In the genomic region with DNA sequence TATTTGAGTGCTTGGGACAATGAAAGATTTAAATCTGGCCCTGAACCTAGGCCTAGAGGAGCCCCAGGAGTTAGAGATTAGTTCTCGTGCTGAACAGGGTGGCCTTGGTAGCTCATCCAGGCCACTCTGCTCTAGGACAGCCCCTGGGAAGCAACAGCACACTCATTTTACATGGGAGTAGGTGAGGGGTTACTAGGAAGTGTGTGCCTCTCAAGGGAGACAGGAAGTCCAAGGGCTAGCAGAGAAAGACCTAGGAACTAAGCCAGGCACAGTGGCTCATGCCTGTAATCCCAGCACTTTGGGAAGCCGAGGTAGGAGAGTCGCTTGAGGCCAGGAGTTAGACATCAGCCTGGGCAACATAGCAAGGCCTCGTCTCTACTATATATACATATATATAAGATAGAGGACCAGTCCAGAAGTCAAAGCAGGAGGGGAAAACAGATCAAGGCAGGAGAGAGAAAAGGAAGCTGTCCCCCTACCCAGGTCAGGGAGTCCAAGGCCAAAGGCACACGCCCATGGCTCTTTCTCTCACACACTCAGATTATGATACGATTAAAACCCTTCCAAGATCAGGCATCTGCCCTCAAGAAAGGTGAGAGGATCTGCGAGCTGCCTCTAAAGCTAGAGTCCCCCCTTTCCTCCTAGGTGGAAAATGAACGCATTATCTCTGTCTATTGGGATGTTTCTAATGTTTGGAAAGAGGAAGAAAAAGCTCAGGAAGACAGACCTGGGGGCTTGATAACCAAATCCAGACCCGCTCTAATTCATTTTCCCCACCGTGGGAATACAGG, we compare ENCODE assay signal across 11 cellular contexts. TPM values are rescaled to one million over a fixed set of nuclear protein-coding genes. Genes with fewer than 3 reads are reported as not detected.
A peak's percentile ranks its signal among the peaks of the same experiment; 100 is the strongest.
DNase-seq lines count a peak whose midpoint lies in the region; ATAC-seq and TF ChIP-seq lines count a peak whose summit lies in the region.
"Had no signal": no experiment of that assay in that cellular context is flagged by ENCODE, and none has a peak within 500 bp of the region (broad histone marks: within the 10 kb centered on the region; RNA-seq: fewer than 3 reads in every experiment).

No MANE protein-coding gene starts in this region.

- TF ChIP-seq CTCF in CD14-positive monocyte (IDR thresholded peaks at IDR 0.05) (no peak), IMR-90 (conservative IDR thresholded peaks at IDR 0.05; ENCODE audit: low read depth, low read length) (no peak)

- no peaks in the 10 kb centered on the region for H3K9me3 ChIP-seq in IMR-90 (ENCODE audit: control insufficient read depth, insufficient read depth, low read length)
- no peaks in the 10 kb centered on the region for H3K9me3 ChIP-seq in adipocyte (ENCODE audit: control insufficient read depth, low read length)

- peaks cover 12% of the 10 kb centered on the region for H3K9me1 ChIP-seq in IMR-90 (ENCODE audit: insufficient read depth, low read length)

- peak overlapping the region; percentile 12 to 84 for H3K4me3 Mint-ChIP-seq in CD14-positive monocyte
- H3K4me3 Mint-ChIP-seq in naive thymus-derived CD8-positive, alpha-beta T cell, result peak overlapping the region; percentile 81 to 94 (median 90)

- H3K4me1 ChIP-seq in IMR-90 (ENCODE audit: control insufficient read depth, insufficient read depth, low read length) (peaks cover 10% of the 10 kb centered on the region), adipocyte (ENCODE audit: control insufficient read depth, insufficient read depth, low read length) (peaks cover 20% of the 10 kb centered on the region)

- TF ChIP-seq POLR2A in IMR-90 (IDR thresholded peaks at IDR 0.05; ENCODE audit: low read depth, low read length), result no peak

- peaks cover 0 to 7% (median 0%) of the 10 kb centered on the region in 3 donors for H3K27me3 Mint-ChIP-seq in CD14-positive monocyte (ENCODE audit: low read depth in 3 of 3)
- H3K27me3 Mint-ChIP-seq in naive thymus-derived CD8-positive, alpha-beta T cell, result no peaks in the 10 kb centered on the region

- DNase-seq in CD14-positive monocyte (ENCODE audit: low spot score), result no peak
- DNase-seq in IMR-90, result peak; percentile 12
- no peak for DNase-seq in adipocyte (ENCODE audit: low read depth)
- DNase-seq in naive thymus-derived CD8-positive, alpha-beta T cell, result no peak
- no peak for DNase-seq in amygdala (lab: John Stamatoyannopoulos, UW)
- DNase-seq in NCI-H2196 treated with DMSO at 0.1 percent for 48 hours (lab: John Stamatoyannopoulos, UW; ENCODE audit: unreplicated experiment), result no peak
- DNase-seq in DMS153 treated with DMSO at 0.1 percent for 48 hours (lab: John Stamatoyannopoulos, UW; ENCODE audit: unreplicated experiment), result no peak
- DNase-seq: Calu3, NCI-H2029 treated with DMSO at 0.1 percent for 48 hours had no signal

- H3K14ac ChIP-seq in IMR-90 (replicated peaks; ENCODE audit: low read depth, low read length), result no peak overlapping the region

- H3K18ac ChIP-seq in IMR-90 (ENCODE audit: low read depth, low read length), result no peak overlapping the region

- intact Hi-C loops in CD14-positive monocyte (cut with micrococcal nuclease), result no loop called here
- intact Hi-C loops in IMR-90 (cut with micrococcal nuclease), result loop anchor here (5.0 kb wide), 1 partner anchor 43 kb away; no protein-coding TSS in a partner anchor

- peaks cover 46 to 51% of the 10 kb centered on the region in 2 donors for H3K36me3 Mint-ChIP-seq in CD14-positive monocyte
- H3K36me3 Mint-ChIP-seq in naive thymus-derived CD8-positive, alpha-beta T cell, result peaks cover 10 to 22% (median 17%) of the 10 kb centered on the region in 3 donors

- no peak overlapping the region for H2BK15ac ChIP-seq in IMR-90 (ENCODE audit: low read depth, low read length)

- H4K20me1 ChIP-seq in IMR-90 (ENCODE audit: insufficient read depth, low read length), result no peaks in the 10 kb centered on the region

- CTCF ChIA-PET in IMR-90 (lab: Yijun Ruan, JAX), result interaction anchor here (1.0 kb wide), 1 partner anchor 94 kb away, joined by 4 read pairs; no protein-coding TSS in a partner anchor

- dilution Hi-C loops in IMR-90 (cut with HindIII; ENCODE audit: low sequenced_read_pairs, unreplicated experiment), result no loop called here

- H2BK120ac ChIP-seq in IMR-90 (ENCODE audit: low read depth, low read length), result no peak overlapping the region

- in situ Hi-C loops in IMR-90 (cut with MboI; ENCODE audit: low sequenced_read_pairs), result loop anchor here (10.0 kb wide), 1 partner anchor 165 kb away; no protein-coding TSS in a partner anchor

- no peak overlapping the region for H2BK5ac ChIP-seq in IMR-90 (ENCODE audit: low read depth, low read length, poor library complexity, severe bottlenecking)

- H3K79me1 ChIP-seq in IMR-90 (ENCODE audit: low read depth in 1 of 2, low read length in 2 of 2), result peaks cover 10 to 26% of the 10 kb centered on the region in 2 experiments; a peak in 3 of 4 replicates

- H3K4ac ChIP-seq in IMR-90 (ENCODE audit: low read depth, low read length), result no peak overlapping the region

- H3K9ac ChIP-seq in IMR-90 (ENCODE audit: low read depth, low read length), result no peak overlapping the region
- peak overlapping the region; percentile 30 for H3K9ac ChIP-seq in adipocyte (ENCODE audit: low read length)

- H3K56ac ChIP-seq in IMR-90 (ENCODE audit: extremely low read depth, insufficient read depth, low read length), result no peak overlapping the region

- no TSS peak for BruUV-seq in IMR-90 (replicated peaks; lab: Mats Ljungman, UMichigan)

- H3K36me3 ChIP-seq in IMR-90 (ENCODE audit: control insufficient read depth, insufficient read depth, low read length) (peaks cover 11% of the 10 kb centered on the region), adipocyte (ENCODE audit: control insufficient read depth, insufficient read depth, low read length, severe bottlenecking) (peaks cover 8% of the 10 kb centered on the region)

- POLR2A ChIA-PET in IMR-90 (lab: Charles Lee; ENCODE audit: unreplicated experiment), result no interaction called here
- POLR2A ChIA-PET in naive thymus-derived CD8-positive, alpha-beta T cell (lab: Charles Lee), result interaction anchor here (0.6 to 4.3 kb wide), 16 partner anchors 7 to 296 kb away, joined by 3 to 38 read pairs (median 4); a partner anchor contains a TSS

- H3K9me3 Mint-ChIP-seq in CD14-positive monocyte, result no peaks in the 10 kb centered on the region
- H3K9me3 Mint-ChIP-seq in naive thymus-derived CD8-positive, alpha-beta T cell, result no peaks in the 10 kb centered on the region

- H3K27ac Mint-ChIP-seq in CD14-positive monocyte, result peak overlapping the region in 3 of 7 donors; percentile 30 to 53 (median 33)
- H3K27ac Mint-ChIP-seq in naive thymus-derived CD8-positive, alpha-beta T cell, result peak overlapping the region; percentile 89 to 97 (median 94)

- H3K23ac ChIP-seq in IMR-90 (ENCODE audit: low read depth, low read length), result no peak overlapping the region

- H3K27ac ChIP-seq in IMR-90 (ENCODE audit: insufficient read depth, low read length), result no peak overlapping the region

- ATAC-seq in IMR-90 (ENCODE audit: low read depth) (no peak), GM21447 (IDR thresholded peaks at IDR 0.05; ENCODE audit: unreplicated experiment) (no peak)
- ATAC-seq in naive thymus-derived CD8-positive, alpha-beta T cell, result peak; percentile 32 to 34

- TF ChIP-seq RAD21 in IMR-90 (IDR thresholded peaks at IDR 0.05; ENCODE audit: low read length), result no peak

- H3K4me2 ChIP-seq in IMR-90 (ENCODE audit: low read depth, low read length), result no peak overlapping the region

- H3K4me1 Mint-ChIP-seq in CD14-positive monocyte, result peaks cover 29% of the 10 kb centered on the region
- H3K4me1 Mint-ChIP-seq in naive thymus-derived CD8-positive, alpha-beta T cell, result peaks cover 38 to 80% (median 76%) of the 10 kb centered on the region in 4 donors

- no peak overlapping the region for H4K5ac ChIP-seq in IMR-90 (ENCODE audit: low read depth, low read length)

- no CpG with 5 or more reads among the region's 10 CpGs for WGBS in IMR-90 (ENCODE audit: extremely low coverage in 2 of 2, insufficient read length in 1 of 2), 2 experiments

- no peak overlapping the region for H2AK5ac ChIP-seq in IMR-90 (ENCODE audit: low read depth, low read length)

- H3K4me3 ChIP-seq in IMR-90 (ENCODE audit: insufficient read depth, low read depth, low read length), result no peak overlapping the region
- no peak overlapping the region for H3K4me3 ChIP-seq in adipocyte (ENCODE audit: low read length)

- H2AFZ ChIP-seq in IMR-90 (replicated peaks; ENCODE audit: low read length, poor library complexity), result no peak overlapping the region

- H3K27me3 ChIP-seq in IMR-90 (ENCODE audit: control insufficient read depth, insufficient read depth, low read length), result no peaks in the 10 kb centered on the region
- H3K27me3 ChIP-seq in adipocyte (replicated peaks; ENCODE audit: control insufficient read depth, insufficient read depth, low read length), result no peaks in the 10 kb centered on the region

- H2AK9ac ChIP-seq in IMR-90 (replicated peaks; ENCODE audit: low read depth, low read length, poor library complexity), result no peak overlapping the region

- no peak overlapping the region for H2BK20ac ChIP-seq in IMR-90 (ENCODE audit: low read depth, low read length)

- peak overlapping the region in 1 of 2 experiments; percentile 28; a peak in 1 of 4 replicates for H4K8ac ChIP-seq in IMR-90 (ENCODE audit: low read depth in 2 of 2, low read length in 2 of 2)

- no peak overlapping the region for H4K91ac ChIP-seq in IMR-90 (ENCODE audit: insufficient read depth, low read depth, low read length)

RNA-seq across cellular contexts. Expression of a gene that starts 7.8 kb away (rescaled TPM):
- polyA plus RNA-seq in CD14-positive monocyte (1 to 10 TPM; 6.4 to 9.2 TPM), IMR-90 (2012; rRNA removed) (7.2 and 8.3 TPM in 2 replicates)
- total RNA-seq in IMR-90 (2012; rRNA removed), result 11.9 and 12.2 TPM in 2 replicates
- polyA plus RNA-seq in IMR-90 (2012; cell fraction: cytosol; rRNA removed), result 3.8 and 6.6 TPM in 2 replicates
- 5.5 and 9.9 TPM in 2 replicates for polyA plus RNA-seq in IMR-90 (2012; cell fraction: nucleus; rRNA removed; ENCODE audit: low replicate concordance)
- 10 to 100 TPM; 24.6 to 25.4 TPM for total RNA-seq in naive thymus-derived CD8-positive, alpha-beta T cell
- polyA plus RNA-seq in naive thymus-derived CD8-positive, alpha-beta T cell, result 10 to 100 TPM; 16.4 to 25.5 (median 17.3) TPM

RNA-seq across cellular contexts. Expression of a gene that starts 31.5 kb away (rescaled TPM):
- polyA plus RNA-seq in CD14-positive monocyte (not detected), IMR-90 (2012; rRNA removed) (5.2 and 6.1 TPM in 2 replicates)
- total RNA-seq in IMR-90 (2012; rRNA removed), result 0.56 and 0.90 TPM in 2 replicates
- polyA plus RNA-seq in IMR-90 (2012; cell fraction: cytosol; rRNA removed), result 3.2 and 4.9 TPM in 2 replicates
- 13.9 and 32.7 TPM in 2 replicates for polyA plus RNA-seq in IMR-90 (2012; cell fraction: nucleus; rRNA removed; ENCODE audit: low replicate concordance)
- under 1 TPM; 0.19 to 0.26 TPM for total RNA-seq in naive thymus-derived CD8-positive, alpha-beta T cell
- polyA plus RNA-seq in naive thymus-derived CD8-positive, alpha-beta T cell, result not detected
- total RNA-seq: Calu3, H4 had no signal

RNA-seq across cellular contexts. Expression of a gene that starts 55.9 kb away (rescaled TPM):
- polyA plus RNA-seq in CD14-positive monocyte, result not detected
- total RNA-seq in IMR-90 (2012; rRNA removed), result not detected in 2 replicates
- polyA plus RNA-seq in IMR-90 (2012; rRNA removed), result not detected in 2 replicates
- polyA plus RNA-seq in IMR-90 (2012; cell fraction: cytosol; rRNA removed), result not detected in 2 replicates
- not detected in 2 replicates for polyA plus RNA-seq in IMR-90 (2012; cell fraction: nucleus; rRNA removed; ENCODE audit: low replicate concordance)
- not detected for total RNA-seq in naive thymus-derived CD8-positive, alpha-beta T cell
- polyA plus RNA-seq in naive thymus-derived CD8-positive, alpha-beta T cell, result under 1 TPM in 1 of 3 donors, not detected in 2; 0.16 TPM
- total RNA-seq: Calu3, H4 had no signal

Comparison
In these comparisons a context has a peak if more than half of its experiments do, and no peak if none do; other contexts are left out.
1. ATAC-seq: peak in naive thymus-derived CD8-positive, alpha-beta T cell (2 of 2); none in IMR-90 (single experiment) and GM21447 (single experiment).